ENCODE assay signal across 19 cellular contexts in the genomic region with DNA sequence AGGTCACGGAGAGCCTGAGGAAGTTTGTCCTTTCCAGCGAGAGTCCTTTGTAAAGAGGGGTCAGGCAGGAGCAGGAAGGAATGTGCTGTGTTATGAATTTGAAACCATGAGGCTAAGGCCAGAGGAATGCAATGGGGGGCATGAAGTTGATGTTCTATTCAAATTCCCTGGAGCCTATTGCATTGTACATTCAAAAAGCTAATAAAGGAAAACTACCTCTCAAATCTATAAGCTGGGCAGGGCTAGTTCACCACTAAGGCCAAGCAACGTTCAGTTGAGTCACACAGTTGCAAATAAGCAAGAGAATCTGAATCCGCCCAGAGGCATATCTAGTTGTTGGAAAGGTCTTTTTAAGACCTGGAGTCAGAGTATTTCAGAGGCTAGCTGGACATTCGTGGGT.
"Had no signal": no experiment of that assay in that cellular context is flagged by ENCODE, and none has a peak within 500 bp of the region (broad histone marks: within the 10 kb centered on the region; RNA-seq: fewer than 3 reads in every experiment).

No MANE protein-coding gene starts in this region.

- H3K9me3 ChIP-seq: right atrium auricular region, tibial nerve had no signal

- H3K4me3 ChIP-seq: cardiac muscle cell, coronary artery, hepatocyte, right atrium auricular region, tibial nerve had no signal

- H3K36me3 Mint-ChIP-seq: activated CD8-positive, alpha-beta memory T cell treated with anti-CD3 and anti-CD28 coated beads, Interleukin-2, amount 10 ng/mL, durations not matched to agents 7 days and 5 days; activated naive CD8-positive, alpha-beta T cell; naive B cell; stimulated activated naive B cell treated with anti-CD40 and anti-IgM and Interleukin-4, amounts not matched to agents 10 μg/mL and 1 μg/mL and 100 μg/mL, for 72 hours had no signal

- H3K4me2 ChIP-seq: hepatocyte had no signal

- H2AFZ ChIP-seq: hepatocyte had no signal

- H3K9me3 Mint-ChIP-seq: activated T-cell treated with anti-CD3 and anti-CD28 coated beads, Interleukin-2, amount 50 U/mL, for 24 hours; naive B cell; stimulated activated naive B cell treated with anti-CD40 and anti-IgM and Interleukin-4, amounts not matched to agents 10 μg/mL and 1 μg/mL and 100 μg/mL, for 72 hours had no signal

- H3K79me2 ChIP-seq: hepatocyte had no signal

- H3K4me1 Mint-ChIP-seq: activated CD8-positive, alpha-beta memory T cell treated with anti-CD3 and anti-CD28 coated beads, Interleukin-2, amount 10 ng/mL, durations not matched to agents 7 days and 5 days; naive B cell; stimulated activated naive B cell treated with anti-CD40 and anti-IgM and Interleukin-4, amounts not matched to agents 10 μg/mL and 1 μg/mL and 100 μg/mL, for 72 hours; T-helper 17 cell had no signal

- DNase-seq: activated CD4-positive, alpha-beta T cell treated with anti-CD3 and anti-CD28 coated beads for 1 hour; activated CD4-positive, alpha-beta T cell treated with anti-CD3 and anti-CD28 coated beads, Interleukin-2, amount 50 U/mL, for 48 hours; activated CD8-positive, alpha-beta memory T cell treated with anti-CD3 and anti-CD28 coated beads, Interleukin-2, amount 10 ng/mL, durations not matched to agents 7 days and 5 days; activated effector memory CD4-positive, alpha-beta T cell treated with Interleukin-2 at 50 U/mL for 16 hours; activated T-cell treated with anti-CD3 and anti-CD28 coated beads, Interleukin-2, amount 50 U/mL, for 24 hours; effector memory CD4-positive, alpha-beta T cell; erythroblast; midbrain; naive B cell; posterior cingulate gyrus; stimulated activated CD4-positive, alpha-beta T cell treated with anti-CD3 and anti-CD28 coated beads, Interleukin-1b, Interleukin-23, amount 100 ng/mL, for 48 hours; stimulated activated naive B cell treated with anti-CD40 and anti-IgM and Interleukin-4, amounts not matched to agents 10 μg/mL and 1 μg/mL and 100 μg/mL, for 72 hours; T-helper 17 cell had no signal

- H3K36me3 ChIP-seq: right atrium auricular region had no signal

- H3K27ac Mint-ChIP-seq: activated CD8-positive, alpha-beta memory T cell treated with anti-CD3 and anti-CD28 coated beads, Interleukin-2, amount 10 ng/mL, durations not matched to agents 7 days and 5 days; activated naive CD8-positive, alpha-beta T cell; activated T-cell treated with anti-CD3 and anti-CD28 coated beads, Interleukin-2, amount 50 U/mL, for 24 hours; naive B cell; stimulated activated naive B cell treated with anti-CD40 and anti-IgM and Interleukin-4, amounts not matched to agents 10 μg/mL and 1 μg/mL and 100 μg/mL, for 72 hours; T-helper 17 cell had no signal

- H3K4me3 Mint-ChIP-seq: activated CD8-positive, alpha-beta memory T cell treated with anti-CD3 and anti-CD28 coated beads, Interleukin-2, amount 10 ng/mL, durations not matched to agents 7 days and 5 days; activated naive CD8-positive, alpha-beta T cell; activated T-cell treated with anti-CD3 and anti-CD28 coated beads, Interleukin-2, amount 50 U/mL, for 24 hours; naive B cell; stimulated activated naive B cell treated with anti-CD40 and anti-IgM and Interleukin-4, amounts not matched to agents 10 μg/mL and 1 μg/mL and 100 μg/mL, for 72 hours; T-helper 17 cell had no signal

- H3K27me3 Mint-ChIP-seq: activated naive CD8-positive, alpha-beta T cell had no signal

- H3K27me3 ChIP-seq: cardiac muscle cell, hepatocyte, right atrium auricular region, tibial nerve had no signal

- H3K27ac ChIP-seq: cardiac muscle cell, coronary artery, hepatocyte, right atrium auricular region, tibial nerve had no signal
